ENCODE assay signal across 10 cellular contexts in the genomic region with DNA sequence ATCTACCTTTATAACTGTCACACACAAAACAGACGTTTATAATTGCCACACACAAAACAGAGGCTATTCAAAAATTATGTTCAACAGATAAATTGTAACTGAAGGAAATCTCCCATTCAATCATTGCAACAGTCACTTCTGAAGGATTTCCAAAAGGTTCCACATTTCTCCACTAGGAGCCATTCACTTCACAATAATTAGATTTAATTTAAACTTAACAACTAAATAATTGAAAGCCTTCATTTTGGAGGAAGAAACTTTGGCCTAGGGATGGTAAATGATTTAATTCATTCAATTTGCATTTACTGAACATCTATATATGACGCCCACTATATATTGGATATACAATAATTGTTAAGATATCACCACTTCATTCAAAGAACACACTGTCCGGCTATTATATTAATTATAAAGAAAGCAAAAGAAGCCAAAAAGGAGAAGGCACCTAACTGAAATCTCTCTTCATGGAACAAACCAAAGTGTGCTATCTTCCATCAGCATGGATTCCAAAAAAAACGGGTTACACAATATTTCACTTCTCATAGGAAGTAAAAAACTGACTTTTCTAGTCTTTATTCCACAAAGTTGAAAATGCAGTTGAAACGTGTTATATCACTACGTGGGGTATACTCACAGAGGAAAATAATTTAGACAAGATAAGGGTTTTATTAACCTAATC. TPM values are rescaled to one million over a fixed set of nuclear protein-coding genes. Genes with fewer than 3 reads are reported as not detected.
DNase-seq lines count a peak whose midpoint lies in the region; ATAC-seq, FAIRE-seq and TF ChIP-seq lines count a peak whose summit lies in the region.
"Had no signal": no experiment of that assay in that cellular context is flagged by ENCODE, and none has a peak within 500 bp of the region (broad histone marks: within the 10 kb centered on the region; RNA-seq: fewer than 3 reads in every experiment).

No MANE protein-coding gene starts in this region.

- no peak for ATAC-seq in right cardiac atrium

- FAIRE-seq in G401.6 (lab: Jason Lieb, UNC), result peak; percentile 13

- intact Hi-C loops in right cardiac atrium (cut with DNase I), result no loop called here

- H3K9me3 ChIP-seq in right cardiac atrium (ENCODE audit: control insufficient read depth, low read length), result no peaks in the 10 kb centered on the region

- H3K27ac ChIP-seq in 22Rv1 (peak overlapping the region; percentile 87), right cardiac atrium (ENCODE audit: low read length) (no peak overlapping the region)

- no peaks in the 10 kb centered on the region for H3K27me3 ChIP-seq in right cardiac atrium (ENCODE audit: control insufficient read depth, insufficient read depth)

- H3K4me3 ChIP-seq in right cardiac atrium (ENCODE audit: low read length), result peak overlapping the region; percentile 78
- H3K4me3 ChIP-seq: lung had no signal

- no peaks in the 10 kb centered on the region for H3K4me1 ChIP-seq in right cardiac atrium (ENCODE audit: control insufficient read depth, insufficient read depth, low read length)

- in situ Hi-C loops in SK-MEL-5 (cut with HindIII; ENCODE audit: low pct_unique_long_range_greater_than_20kb, low sequenced_read_pairs), result no loop called here

- WGBS in right cardiac atrium, result 63% methylated on average over 6 of the region's 6 CpGs

- DNase-seq in SK-MEL-5 (ENCODE audit: low read depth, low spot score), result peak; percentile 12
- DNase-seq in right cardiac atrium, result no peak
- DNase-seq in HuH-7.5 (ENCODE audit: low spot score), result no peak
- DNase-seq in mesenteric fat pad (ENCODE audit: low spot score), result no peak
- no peak for DNase-seq in activated CD4-positive, CD25-positive, alpha-beta regulatory T cell (lab: John Stamatoyannopoulos, UW)
- no peak for DNase-seq in stimulated activated CD4-positive, alpha-beta T cell treated with anti-CD3 and anti-CD28 coated beads, Interleukin-2, amount 100 ng/mL, for 24 hours
- DNase-seq: stimulated activated naive CD4-positive, alpha-beta T cell had no signal

- no peak for TF ChIP-seq CTCF in 22Rv1 (IDR thresholded peaks at IDR 0.05)

RNA-seq across cellular contexts. Expression of gene ATAD1, which starts 1.7 kb away (rescaled TPM):
- total RNA-seq in SK-MEL-5 (2014; rRNA removed; shearing (Covaris generic)), result 63.2 and 80.5 TPM in 2 replicates
- 41.2 and 48.9 TPM in 2 replicates for polyA plus RNA-seq in SK-MEL-5 (2015; cell fraction: cytosol; rRNA removed)
- 47.9 and 61.2 TPM in 2 replicates for polyA plus RNA-seq in SK-MEL-5 (2015; cell fraction: nucleus; rRNA removed)
- total RNA-seq in right cardiac atrium (100 to 1,000 TPM in 3 of 4 donors, 10 to 100 TPM in 1; 96.8 to 163 (median 111) TPM), mesenteric fat pad (49.9 TPM)
- polyA plus RNA-seq in right cardiac atrium, result 46.3 TPM

RNA-seq across cellular contexts. Expression of gene KLLN, which starts 47.0 kb away (rescaled TPM):
- total RNA-seq in SK-MEL-5 (2014; rRNA removed; shearing (Covaris generic)), result 0.03 and 0.08 TPM in 2 replicates
- 0.33 and 0.37 TPM in 2 replicates for polyA plus RNA-seq in SK-MEL-5 (2015; cell fraction: cytosol; rRNA removed)
- 0.07 and 0.64 TPM in 2 replicates for polyA plus RNA-seq in SK-MEL-5 (2015; cell fraction: nucleus; rRNA removed)
- under 1 TPM; 0.42 to 0.93 (median 0.49) TPM for total RNA-seq in right cardiac atrium
- 0.29 TPM for polyA plus RNA-seq in right cardiac atrium
- 2.2 TPM for total RNA-seq in mesenteric fat pad

RNA-seq across cellular contexts. Expression of gene PTEN, which starts 47.1 kb away (rescaled TPM):
- total RNA-seq in SK-MEL-5 (2014; rRNA removed; shearing (Covaris generic)), result 52.4 and 55.5 TPM in 2 replicates
- 14.4 and 17.8 TPM in 2 replicates for polyA plus RNA-seq in SK-MEL-5 (2015; cell fraction: cytosol; rRNA removed)
- polyA plus RNA-seq in SK-MEL-5 (2015; cell fraction: nucleus; rRNA removed), result 16.4 and 22.6 TPM in 2 replicates
- total RNA-seq in right cardiac atrium, result 10 to 100 TPM; 72.5 to 80.2 (median 75.5) TPM
- 28.2 TPM for polyA plus RNA-seq in right cardiac atrium
- total RNA-seq in mesenteric fat pad, result 391 TPM
